In genomic region chr2:112683550-112684414, GRCh38 we compare ENCODE assay signal across 1 cellular context.
TF ChIP-seq lines count a peak whose summit lies in the region.

No MANE protein-coding gene starts in this region.

TF ChIP-seq in K562, 482 proteins besides CTCF, POLR2A, EP300 and RAD21 (continued from another document and continues in another):
- TF ChIP-seq ZFP91 (CRISPR knock-in tag; IDR thresholded peaks at IDR 0.05) (no peak), TAL1 (IDR thresholded peaks at IDR 0.05) (peak; percentile 94), ZNF316 (IDR thresholded peaks at IDR 0.05) (no peak), NR2C2 (CRISPR knock-in tag; IDR thresholded peaks at IDR 0.05) (no peak), NR2C2 (tag; IDR thresholded peaks at IDR 0.05) (peak; percentile 93), CXXC5 (CRISPR knock-in tag; IDR thresholded peaks at IDR 0.05) (peak; percentile 87), MCM5 (IDR thresholded peaks at IDR 0.05; ENCODE audit: low read depth) (no peak), HMGN3 (IDR thresholded peaks at IDR 0.05; ENCODE audit: borderline replicate concordance, extremely low read depth, insufficient read length, low read depth, low read length) (no peak), TAF9B (IDR thresholded peaks at IDR 0.05; ENCODE audit: partially characterized antibody) (no peak), GATAD2A (IDR thresholded peaks at IDR 0.05) (peak; percentile 85; the same call in 1 of the 2 replicates), ZNF778 (CRISPR knock-in tag; IDR thresholded peaks at IDR 0.05) (no peak), GABPB1 (CRISPR knock-in tag; IDR thresholded peaks at IDR 0.05) (no peak), ZBTB43 (CRISPR knock-in tag; IDR thresholded peaks at IDR 0.05) (no peak), GATA2 (CRISPR knock-in tag; IDR thresholded peaks at IDR 0.05) (peak; percentile 92), XRCC5 (IDR thresholded peaks at IDR 0.05; ENCODE audit: low read depth, low read length) (no peak), MYC (IDR thresholded peaks at IDR 0.05; ENCODE audit: low read depth, low read length) (peak; percentile 61), MYC (CRISPR knock-in tag; IDR thresholded peaks at IDR 0.05; ENCODE audit: borderline replicate concordance, low read depth) (no peak), ZNF165 (CRISPR knock-in tag; IDR thresholded peaks at IDR 0.05; ENCODE audit: borderline replicate concordance) (no peak), CHAMP1 (IDR thresholded peaks at IDR 0.05) (0 out of 2 replicates have a peak, but pooled peaks have one; percentile 52), HOXB6 (CRISPR knock-in tag; IDR thresholded peaks at IDR 0.05; ENCODE audit: borderline replicate concordance) (no peak), STAT5A (IDR thresholded peaks at IDR 0.05; ENCODE audit: borderline replicate concordance, low read length) (peak; percentile 86), ZZZ3 (IDR thresholded peaks at IDR 0.05) (no peak), DACH1 (IDR thresholded peaks at IDR 0.05; ENCODE audit: partially characterized antibody) (peak; percentile 53), CHD1 (IDR thresholded peaks at IDR 0.05; ENCODE audit: low read length) (no peak), MAFK (IDR thresholded peaks at IDR 0.05; ENCODE audit: low read length) (no peak), ZNF408 (CRISPR knock-in tag; IDR thresholded peaks at IDR 0.05; ENCODE audit: low read depth) (no peak), NONO (IDR thresholded peaks at IDR 0.05; ENCODE audit: low read depth in 2 of 2, low read length in 1 of 2) (peak in 1 of 2 experiments; percentile 52; a peak in 1 of 4 replicates), RBBP5 (IDR thresholded peaks at IDR 0.05; ENCODE audit: borderline replicate concordance, insufficient read depth, low read length, poor library complexity, severe bottlenecking) (no peak), U2AF1 (optimal IDR thresholded peaks at IDR 0.05; ENCODE audit: low read depth, low read length) (no peak), BHLHE40 (IDR thresholded peaks at IDR 0.05; ENCODE audit: low read length) (peak; percentile 59), XRCC4 (IDR thresholded peaks at IDR 0.05; ENCODE audit: extremely low read depth, insufficient read depth, insufficient read length) (no peak), NUFIP1 (IDR thresholded peaks at IDR 0.05; ENCODE audit: partially characterized antibody) (no peak), SLC30A9 (CRISPR knock-in tag; IDR thresholded peaks at IDR 0.05) (no peak), MCM3 (IDR thresholded peaks at IDR 0.05) (no peak), BRCA1 (IDR thresholded peaks at IDR 0.05) (no peak), BRCA1 (CRISPR knock-in tag; IDR thresholded peaks at IDR 0.05) (no peak), NFE2 (IDR thresholded peaks at IDR 0.05; ENCODE audit: low read depth) (0 out of 2 replicates have a peak, but pooled peaks have one; percentile 27), L3MBTL2 (IDR thresholded peaks at IDR 0.05) (peak; percentile 82), NFIX (CRISPR knock-in tag; IDR thresholded peaks at IDR 0.05; ENCODE audit: low read depth) (no peak), SMC3 (conservative IDR thresholded peaks at IDR 0.05; ENCODE audit: insufficient read depth, low read depth, low read length) (no peak), HDAC2 (IDR thresholded peaks at IDR 0.05) (peak; percentile 82; the same call in 1 of the 2 replicates), ZNF584 (CRISPR knock-in tag; IDR thresholded peaks at IDR 0.05; ENCODE audit: low read depth) (0 out of 2 replicates have a peak, but pooled peaks have one; percentile 16), ZNF124 (CRISPR knock-in tag; IDR thresholded peaks at IDR 0.05) (no peak), NR4A1 (CRISPR knock-in tag; IDR thresholded peaks at IDR 0.05) (no peak), NR4A1 (tag; IDR thresholded peaks at IDR 0.05) (no peak; the same call in 1 of the 2 replicates), ZNF12 (CRISPR knock-in tag; IDR thresholded peaks at IDR 0.05) (no peak), RBM15 (IDR thresholded peaks at IDR 0.05; ENCODE audit: insufficient read depth, low read length) (no peak), NKRF (IDR thresholded peaks at IDR 0.05; ENCODE audit: borderline replicate concordance) (no peak), MTF1 (CRISPR knock-in tag; IDR thresholded peaks at IDR 0.05; ENCODE audit: borderline replicate concordance) (no peak), HMG20A (CRISPR knock-in tag; conservative IDR thresholded peaks at IDR 0.05) (no peak)
- TF ChIP-seq, protein P1, sequence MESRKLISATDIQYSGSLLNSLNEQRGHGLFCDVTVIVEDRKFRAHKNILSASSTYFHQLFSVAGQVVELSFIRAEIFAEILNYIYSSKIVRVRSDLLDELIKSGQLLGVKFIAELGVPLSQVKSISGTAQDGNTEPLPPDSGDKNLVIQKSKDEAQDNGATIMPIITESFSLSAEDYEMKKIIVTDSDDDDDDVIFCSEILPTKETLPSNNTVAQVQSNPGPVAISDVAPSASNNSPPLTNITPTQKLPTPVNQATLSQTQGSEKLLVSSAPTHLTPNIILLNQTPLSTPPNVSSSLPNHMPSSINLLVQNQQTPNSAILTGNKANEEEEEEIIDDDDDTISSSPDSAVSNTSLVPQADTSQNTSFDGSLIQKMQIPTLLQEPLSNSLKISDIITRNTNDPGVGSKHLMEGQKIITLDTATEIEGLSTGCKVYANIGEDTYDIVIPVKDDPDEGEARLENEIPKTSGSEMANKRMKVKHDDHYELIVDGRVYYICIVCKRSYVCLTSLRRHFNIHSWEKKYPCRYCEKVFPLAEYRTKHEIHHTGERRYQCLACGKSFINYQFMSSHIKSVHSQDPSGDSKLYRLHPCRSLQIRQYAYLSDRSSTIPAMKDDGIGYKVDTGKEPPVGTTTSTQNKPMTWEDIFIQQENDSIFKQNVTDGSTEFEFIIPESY (CRISPR knock-in tag; IDR thresholded peaks at IDR 0.05), result no peak
- TF ChIP-seq, protein P2, sequence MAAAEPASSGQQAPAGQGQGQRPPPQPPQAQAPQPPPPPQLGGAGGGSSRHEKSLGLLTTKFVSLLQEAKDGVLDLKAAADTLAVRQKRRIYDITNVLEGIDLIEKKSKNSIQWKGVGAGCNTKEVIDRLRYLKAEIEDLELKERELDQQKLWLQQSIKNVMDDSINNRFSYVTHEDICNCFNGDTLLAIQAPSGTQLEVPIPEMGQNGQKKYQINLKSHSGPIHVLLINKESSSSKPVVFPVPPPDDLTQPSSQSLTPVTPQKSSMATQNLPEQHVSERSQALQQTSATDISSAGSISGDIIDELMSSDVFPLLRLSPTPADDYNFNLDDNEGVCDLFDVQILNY (CRISPR knock-in tag; IDR thresholded peaks at IDR 0.05), result no peak
- TF ChIP-seq, protein P3, sequence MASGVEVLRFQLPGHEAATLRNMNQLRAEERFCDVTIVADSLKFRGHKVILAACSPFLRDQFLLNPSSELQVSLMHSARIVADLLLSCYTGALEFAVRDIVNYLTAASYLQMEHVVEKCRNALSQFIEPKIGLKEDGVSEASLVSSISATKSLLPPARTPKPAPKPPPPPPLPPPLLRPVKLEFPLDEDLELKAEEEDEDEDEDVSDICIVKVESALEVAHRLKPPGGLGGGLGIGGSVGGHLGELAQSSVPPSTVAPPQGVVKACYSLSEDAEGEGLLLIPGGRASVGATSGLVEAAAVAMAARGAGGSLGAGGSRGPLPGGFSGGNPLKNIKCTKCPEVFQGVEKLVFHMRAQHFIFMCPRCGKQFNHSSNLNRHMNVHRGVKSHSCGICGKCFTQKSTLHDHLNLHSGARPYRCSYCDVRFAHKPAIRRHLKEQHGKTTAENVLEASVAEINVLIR (CRISPR knock-in tag; IDR thresholded peaks at IDR 0.05), result no peak
- TF ChIP-seq, protein P4, sequence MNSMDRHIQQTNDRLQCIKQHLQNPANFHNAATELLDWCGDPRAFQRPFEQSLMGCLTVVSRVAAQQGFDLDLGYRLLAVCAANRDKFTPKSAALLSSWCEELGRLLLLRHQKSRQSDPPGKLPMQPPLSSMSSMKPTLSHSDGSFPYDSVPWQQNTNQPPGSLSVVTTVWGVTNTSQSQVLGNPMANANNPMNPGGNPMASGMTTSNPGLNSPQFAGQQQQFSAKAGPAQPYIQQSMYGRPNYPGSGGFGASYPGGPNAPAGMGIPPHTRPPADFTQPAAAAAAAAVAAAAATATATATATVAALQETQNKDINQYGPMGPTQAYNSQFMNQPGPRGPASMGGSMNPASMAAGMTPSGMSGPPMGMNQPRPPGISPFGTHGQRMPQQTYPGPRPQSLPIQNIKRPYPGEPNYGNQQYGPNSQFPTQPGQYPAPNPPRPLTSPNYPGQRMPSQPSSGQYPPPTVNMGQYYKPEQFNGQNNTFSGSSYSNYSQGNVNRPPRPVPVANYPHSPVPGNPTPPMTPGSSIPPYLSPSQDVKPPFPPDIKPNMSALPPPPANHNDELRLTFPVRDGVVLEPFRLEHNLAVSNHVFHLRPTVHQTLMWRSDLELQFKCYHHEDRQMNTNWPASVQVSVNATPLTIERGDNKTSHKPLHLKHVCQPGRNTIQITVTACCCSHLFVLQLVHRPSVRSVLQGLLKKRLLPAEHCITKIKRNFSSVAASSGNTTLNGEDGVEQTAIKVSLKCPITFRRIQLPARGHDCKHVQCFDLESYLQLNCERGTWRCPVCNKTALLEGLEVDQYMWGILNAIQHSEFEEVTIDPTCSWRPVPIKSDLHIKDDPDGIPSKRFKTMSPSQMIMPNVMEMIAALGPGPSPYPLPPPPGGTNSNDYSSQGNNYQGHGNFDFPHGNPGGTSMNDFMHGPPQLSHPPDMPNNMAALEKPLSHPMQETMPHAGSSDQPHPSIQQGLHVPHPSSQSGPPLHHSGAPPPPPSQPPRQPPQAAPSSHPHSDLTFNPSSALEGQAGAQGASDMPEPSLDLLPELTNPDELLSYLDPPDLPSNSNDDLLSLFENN (IDR thresholded peaks at IDR 0.05; ENCODE audit: low read depth in 2 of 2, low read length in 2 of 2), result peak in 1 of 2 experiments; percentile 88; a peak in 2 of 4 replicates
- TF ChIP-seq, protein P5, sequence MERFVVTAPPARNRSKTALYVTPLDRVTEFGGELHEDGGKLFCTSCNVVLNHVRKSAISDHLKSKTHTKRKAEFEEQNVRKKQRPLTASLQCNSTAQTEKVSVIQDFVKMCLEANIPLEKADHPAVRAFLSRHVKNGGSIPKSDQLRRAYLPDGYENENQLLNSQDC (CRISPR knock-in tag; IDR thresholded peaks at IDR 0.05), result no peak
